1 cellular context compared by ENCODE assay signal in genomic region chr22:42079319-42080251, GRCh38.
TF ChIP-seq lines count a peak whose summit lies in the region.

A gene with protein sequence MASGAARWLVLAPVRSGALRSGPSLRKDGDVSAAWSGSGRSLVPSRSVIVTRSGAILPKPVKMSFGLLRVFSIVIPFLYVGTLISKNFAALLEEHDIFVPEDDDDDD (plus strand): TSS chr22:42079700. CDS start chr22:42079769, 69 bp downstream.

TF ChIP-seq in HepG2, 621 proteins besides CTCF, POLR2A, EP300 and RAD21 (continued from another document and continues in another):
- no peak for TF ChIP-seq CSRNP2 (CRISPR knock-in tag; conservative IDR thresholded peaks at IDR 0.05; ENCODE audit: low read depth)
- TF ChIP-seq ZNF350 (CRISPR knock-in tag; IDR thresholded peaks at IDR 0.05; ENCODE audit: borderline replicate concordance, low read depth) = peak; percentile 80; the same call in 1 of the 2 replicates
- peak; percentile 70 for TF ChIP-seq AGO2 (optimal IDR thresholded peaks at IDR 0.05; ENCODE audit: low read depth, low read length)
- no peak for TF ChIP-seq ATF4 (CRISPR knock-in tag; IDR thresholded peaks at IDR 0.05)
- no peak; the same call in 1 of the 2 replicates for TF ChIP-seq ZNF552 (CRISPR knock-in tag; IDR thresholded peaks at IDR 0.05; ENCODE audit: borderline replicate concordance)
- peak; percentile 98 for TF ChIP-seq ZNF605 (CRISPR knock-in tag; IDR thresholded peaks at IDR 0.05)
- no peak for TF ChIP-seq REXO4 (CRISPR knock-in tag; IDR thresholded peaks at IDR 0.05; ENCODE audit: borderline replicate concordance)
- TF ChIP-seq ETV5 (CRISPR knock-in tag; IDR thresholded peaks at IDR 0.05; ENCODE audit: borderline replicate concordance) = no peak; the same call in 1 of the 2 replicates
- TF ChIP-seq ZMYM4 (CRISPR knock-in tag; IDR thresholded peaks at IDR 0.05) = peak; percentile 65
- no peak for TF ChIP-seq LRRFIP1 (CRISPR knock-in tag; conservative IDR thresholded peaks at IDR 0.05)
- no peak for TF ChIP-seq MLLT10 (CRISPR knock-in tag; IDR thresholded peaks at IDR 0.05)
- TF ChIP-seq HOXA9 (CRISPR knock-in tag; IDR thresholded peaks at IDR 0.05; ENCODE audit: borderline replicate concordance) = no peak
- no peak for TF ChIP-seq GLMP (CRISPR knock-in tag; IDR thresholded peaks at IDR 0.05; ENCODE audit: borderline replicate concordance)
- no peak for TF ChIP-seq FOXP1 (IDR thresholded peaks at IDR 0.05)
- TF ChIP-seq FOXP1 (CRISPR knock-in tag; IDR thresholded peaks at IDR 0.05) = no peak
- 0 out of 2 replicates have a peak, but pooled peaks have one; percentile 52 for TF ChIP-seq PBX3 (CRISPR knock-in tag; IDR thresholded peaks at IDR 0.05; ENCODE audit: borderline replicate concordance)
- peak; percentile 39; the same call in 1 of the 2 replicates for TF ChIP-seq MED13 (CRISPR knock-in tag; IDR thresholded peaks at IDR 0.05)
- no peak for TF ChIP-seq TAF15 (IDR thresholded peaks at IDR 0.05; ENCODE audit: low read depth, low read length, poor library complexity, severe bottlenecking)
- TF ChIP-seq TBP (CRISPR knock-in tag; IDR thresholded peaks at IDR 0.05) = no peak
- TF ChIP-seq, protein P1, sequence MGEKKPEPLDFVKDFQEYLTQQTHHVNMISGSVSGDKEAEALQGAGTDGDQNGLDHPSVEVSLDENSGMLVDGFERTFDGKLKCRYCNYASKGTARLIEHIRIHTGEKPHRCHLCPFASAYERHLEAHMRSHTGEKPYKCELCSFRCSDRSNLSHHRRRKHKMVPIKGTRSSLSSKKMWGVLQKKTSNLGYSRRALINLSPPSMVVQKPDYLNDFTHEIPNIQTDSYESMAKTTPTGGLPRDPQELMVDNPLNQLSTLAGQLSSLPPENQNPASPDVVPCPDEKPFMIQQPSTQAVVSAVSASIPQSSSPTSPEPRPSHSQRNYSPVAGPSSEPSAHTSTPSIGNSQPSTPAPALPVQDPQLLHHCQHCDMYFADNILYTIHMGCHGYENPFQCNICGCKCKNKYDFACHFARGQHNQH (CRISPR knock-in tag; IDR thresholded peaks at IDR 0.05) = 0 out of 2 replicates have a peak, but pooled peaks have one; percentile 79
- peak; percentile 90 for TF ChIP-seq ZNF766 (CRISPR knock-in tag; IDR thresholded peaks at IDR 0.05; ENCODE audit: borderline replicate concordance)
- TF ChIP-seq ZFP36 (IDR thresholded peaks at IDR 0.05; ENCODE audit: borderline replicate concordance, low read depth, low read length, partially characterized antibody) = no peak
- peak; percentile 89 for TF ChIP-seq KAT8 (CRISPR knock-in tag; IDR thresholded peaks at IDR 0.05)
- peak; percentile 52; the same call in 1 of the 2 replicates for TF ChIP-seq E2F1 (CRISPR knock-in tag; IDR thresholded peaks at IDR 0.05)
- 0 out of 2 replicates have a peak, but pooled peaks have one; percentile 73 for TF ChIP-seq ZSCAN12 (CRISPR knock-in tag; IDR thresholded peaks at IDR 0.05)
- TF ChIP-seq HNRNPLL (IDR thresholded peaks at IDR 0.05; ENCODE audit: low read depth, low read length, poor library complexity, severe bottlenecking) = peak; percentile 77
- TF ChIP-seq, protein P2, sequence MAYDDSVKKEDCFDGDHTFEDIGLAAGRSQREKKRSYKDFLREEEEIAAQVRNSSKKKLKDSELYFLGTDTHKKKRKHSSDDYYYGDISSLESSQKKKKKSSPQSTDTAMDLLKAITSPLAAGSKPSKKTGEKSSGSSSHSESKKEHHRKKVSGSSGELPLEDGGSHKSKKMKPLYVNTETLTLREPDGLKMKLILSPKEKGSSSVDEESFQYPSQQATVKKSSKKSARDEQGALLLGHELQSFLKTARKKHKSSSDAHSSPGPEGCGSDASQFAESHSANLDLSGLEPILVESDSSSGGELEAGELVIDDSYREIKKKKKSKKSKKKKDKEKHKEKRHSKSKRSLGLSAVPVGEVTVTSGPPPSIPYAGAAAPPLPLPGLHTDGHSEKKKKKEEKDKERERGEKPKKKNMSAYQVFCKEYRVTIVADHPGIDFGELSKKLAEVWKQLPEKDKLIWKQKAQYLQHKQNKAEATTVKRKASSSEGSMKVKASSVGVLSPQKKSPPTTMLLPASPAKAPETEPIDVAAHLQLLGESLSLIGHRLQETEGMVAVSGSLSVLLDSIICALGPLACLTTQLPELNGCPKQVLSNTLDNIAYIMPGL (CRISPR knock-in tag; IDR thresholded peaks at IDR 0.05; ENCODE audit: borderline replicate concordance in 1 of 2, low read depth in 1 of 2) = peak; percentile 58 to 60; a peak in 2 of 4 replicates
- TF ChIP-seq HES4 (CRISPR knock-in tag; IDR thresholded peaks at IDR 0.05; ENCODE audit: borderline replicate concordance) = 0 out of 2 replicates have a peak, but pooled peaks have one; percentile 14
- TF ChIP-seq, protein P3, sequence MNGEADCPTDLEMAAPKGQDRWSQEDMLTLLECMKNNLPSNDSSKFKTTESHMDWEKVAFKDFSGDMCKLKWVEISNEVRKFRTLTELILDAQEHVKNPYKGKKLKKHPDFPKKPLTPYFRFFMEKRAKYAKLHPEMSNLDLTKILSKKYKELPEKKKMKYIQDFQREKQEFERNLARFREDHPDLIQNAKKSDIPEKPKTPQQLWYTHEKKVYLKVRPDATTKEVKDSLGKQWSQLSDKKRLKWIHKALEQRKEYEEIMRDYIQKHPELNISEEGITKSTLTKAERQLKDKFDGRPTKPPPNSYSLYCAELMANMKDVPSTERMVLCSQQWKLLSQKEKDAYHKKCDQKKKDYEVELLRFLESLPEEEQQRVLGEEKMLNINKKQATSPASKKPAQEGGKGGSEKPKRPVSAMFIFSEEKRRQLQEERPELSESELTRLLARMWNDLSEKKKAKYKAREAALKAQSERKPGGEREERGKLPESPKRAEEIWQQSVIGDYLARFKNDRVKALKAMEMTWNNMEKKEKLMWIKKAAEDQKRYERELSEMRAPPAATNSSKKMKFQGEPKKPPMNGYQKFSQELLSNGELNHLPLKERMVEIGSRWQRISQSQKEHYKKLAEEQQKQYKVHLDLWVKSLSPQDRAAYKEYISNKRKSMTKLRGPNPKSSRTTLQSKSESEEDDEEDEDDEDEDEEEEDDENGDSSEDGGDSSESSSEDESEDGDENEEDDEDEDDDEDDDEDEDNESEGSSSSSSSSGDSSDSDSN (CRISPR knock-in tag; IDR thresholded peaks at IDR 0.05) = peak; percentile 65
- TF ChIP-seq ZNF556 (CRISPR knock-in tag; IDR thresholded peaks at IDR 0.05; ENCODE audit: borderline replicate concordance) = 0 out of 2 replicates have a peak, but pooled peaks have one; percentile 52
- TF ChIP-seq HOXA5 (CRISPR knock-in tag; IDR thresholded peaks at IDR 0.05) = peak; percentile 85
- TF ChIP-seq, protein P4, sequence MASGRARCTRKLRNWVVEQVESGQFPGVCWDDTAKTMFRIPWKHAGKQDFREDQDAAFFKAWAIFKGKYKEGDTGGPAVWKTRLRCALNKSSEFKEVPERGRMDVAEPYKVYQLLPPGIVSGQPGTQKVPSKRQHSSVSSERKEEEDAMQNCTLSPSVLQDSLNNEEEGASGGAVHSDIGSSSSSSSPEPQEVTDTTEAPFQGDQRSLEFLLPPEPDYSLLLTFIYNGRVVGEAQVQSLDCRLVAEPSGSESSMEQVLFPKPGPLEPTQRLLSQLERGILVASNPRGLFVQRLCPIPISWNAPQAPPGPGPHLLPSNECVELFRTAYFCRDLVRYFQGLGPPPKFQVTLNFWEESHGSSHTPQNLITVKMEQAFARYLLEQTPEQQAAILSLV (CRISPR knock-in tag; IDR thresholded peaks at IDR 0.05; ENCODE audit: borderline replicate concordance) = peak; percentile 74; the same call in 1 of the 2 replicates
- peak; percentile 91; the same call in 1 of the 2 replicates for TF ChIP-seq ZNF761 (CRISPR knock-in tag; conservative IDR thresholded peaks at IDR 0.05)
- TF ChIP-seq SETDB1 (CRISPR knock-in tag; IDR thresholded peaks at IDR 0.05; ENCODE audit: borderline replicate concordance) = no peak
